ENCODE assay signal across 8 cellular contexts in genomic region chr17:65278050-65278819, GRCh38.
DNase-seq lines count a peak whose midpoint lies in the region; ATAC-seq and TF ChIP-seq lines count a peak whose summit lies in the region.

No MANE protein-coding gene starts in this region.

- H3K79me2 ChIP-seq in mammary epithelial cell (ENCODE audit: insufficient read depth, low read length) = no peaks in the 10 kb centered on the region

- H3K4me1 ChIP-seq in mammary epithelial cell (ENCODE audit: insufficient read depth, low read length) (no peaks in the 10 kb centered on the region), stomach smooth muscle (ENCODE audit: control insufficient read depth, insufficient read depth, low read length) (peaks cover 18% of the 10 kb centered on the region)

- no peak overlapping the region for H2AFZ ChIP-seq in mammary epithelial cell (ENCODE audit: low read depth, low read length)

- H3K27me3 ChIP-seq in mammary epithelial cell (ENCODE audit: insufficient read depth, low read length) = no peaks in the 10 kb centered on the region
- H3K27me3 ChIP-seq in stomach smooth muscle (ENCODE audit: control insufficient read depth in 1 of 2, insufficient read depth in 2 of 2, low read length in 2 of 2) = no peaks in the 10 kb centered on the region

- no peak overlapping the region for H3K9ac ChIP-seq in mammary epithelial cell (ENCODE audit: insufficient read depth, low read length)
- no peak overlapping the region for H3K9ac ChIP-seq in stomach smooth muscle (ENCODE audit: low read length in 2 of 2)

- H3K9me3 ChIP-seq in mammary epithelial cell (replicated peaks; ENCODE audit: insufficient read depth, low read length) (no peaks in the 10 kb centered on the region), stomach smooth muscle (ENCODE audit: control insufficient read depth in 2 of 2, low read length in 2 of 2) (peaks cover 0 to 2% of the 10 kb centered on the region in 2 donors)

- ATAC-seq in HG02840 (IDR thresholded peaks at IDR 0.05; ENCODE audit: low FRiP score, unreplicated experiment) = no peak

- no peaks in the 10 kb centered on the region for H4K20me1 ChIP-seq in mammary epithelial cell (ENCODE audit: insufficient read depth, low read length)

- in situ Hi-C loops in mammary epithelial cell (cut with MboI; ENCODE audit: low sequenced_read_pairs in 2 of 2) = loop anchor here in 1 of 2 donors (25.0 kb wide), 1 partner anchor 709 kb away; no protein-coding TSS in a partner anchor

- peak; percentile 2 for DNase-seq in CD1c-positive myeloid dendritic cell (ENCODE audit: extremely low spot score)
- DNase-seq in HEK293T (ENCODE audit: extremely low spot score) = peak; percentile 82
- peak; percentile 41 for DNase-seq in SHP77 treated with DMSO at 0.1 percent for 48 hours (lab: John Stamatoyannopoulos, UW)
- DNase-seq in mammary epithelial cell = peak; percentile 17
- peak; percentile 65 for DNase-seq in kidney tubule cell (ENCODE audit: low spot score)
- no peak for DNase-seq in NCI-H1105 treated with DMSO at 0.1 percent for 48 hours (lab: John Stamatoyannopoulos, UW)

- BruUV-seq in mammary epithelial cell (replicated peaks; lab: Mats Ljungman, UMichigan) = no TSS peak

- intact Hi-C loops in mammary epithelial cell (cut with micrococcal nuclease) = no loop called here

- POLR2A ChIA-PET in HEK293T (lab: Yijun Ruan, JAX) = no interaction called here

- dilution Hi-C loops in mammary epithelial cell (cut with HindIII; ENCODE audit: low sequenced_read_pairs) = no loop called here

- WGBS in mammary epithelial cell (ENCODE audit: low coverage, missing lambda C conversion rate) = 44% methylated on average over 11 of the region's 12 CpGs

- peak; percentile 34 to 46 for TF ChIP-seq CTCF in mammary epithelial cell (conservative IDR thresholded peaks at IDR 0.05 in 1 of 2, IDR thresholded peaks at IDR 0.05 in 1 of 2; ENCODE audit: extremely low read depth in 1 of 2, insufficient read depth in 1 of 2, low read depth in 1 of 2, low read length in 2 of 2)

- H3K27ac ChIP-seq in mammary epithelial cell (ENCODE audit: insufficient read depth, low read depth, low read length) (no peak overlapping the region), stomach smooth muscle (ENCODE audit: low read length) (peak overlapping the region; percentile 31)

- H3K36me3 ChIP-seq in mammary epithelial cell (ENCODE audit: insufficient read depth, low read length) (no peaks in the 10 kb centered on the region), stomach smooth muscle (ENCODE audit: control insufficient read depth in 2 of 2, insufficient read depth in 2 of 2, low read length in 2 of 2) (no peaks in the 10 kb centered on the region)

- no peak overlapping the region for H3K4me3 ChIP-seq in mammary epithelial cell (replicated peaks in 1 of 3; ENCODE audit: insufficient read depth in 1 of 3, low read depth in 2 of 3, low read length in 3 of 3)
- H3K4me3 ChIP-seq in stomach smooth muscle (ENCODE audit: low read length in 2 of 2) = peak overlapping the region in 1 of 2 donors; percentile 59

- H3K4me2 ChIP-seq in mammary epithelial cell (ENCODE audit: insufficient read depth, low read depth, low read length) = no peak overlapping the region

- CTCF ChIA-PET in HEK293T (lab: Yijun Ruan, JAX) = interaction anchor here (0.6 kb wide), 1 partner anchor 870 kb away, joined by 4 read pairs; no protein-coding TSS in a partner anchor
- CTCF ChIA-PET in mammary epithelial cell (lab: Charles Lee; ENCODE audit: low non-redundant PET) = no interaction called here

TF ChIP-seq in HEK293T, 16 proteins besides CTCF, POLR2A, EP300 and RAD21:
- TF ChIP-seq NFRKB (IDR thresholded peaks at IDR 0.05) (no peak), CTBP1 (IDR thresholded peaks at IDR 0.05; ENCODE audit: borderline replicate concordance) (no peak), FOXK2 (IDR thresholded peaks at IDR 0.05) (no peak), SUZ12 (IDR thresholded peaks at IDR 0.05) (no peak), FOXA1 (IDR thresholded peaks at IDR 0.05) (no peak), FOXM1 (IDR thresholded peaks at IDR 0.05; ENCODE audit: borderline replicate concordance) (no peak), LEF1 (IDR thresholded peaks at IDR 0.05; ENCODE audit: borderline replicate concordance) (no peak), ZNF384 (IDR thresholded peaks at IDR 0.05) (no peak), ARNT (IDR thresholded peaks at IDR 0.05) (no peak)
